Comparison of ENCODE assay signal across 18 cellular contexts in the genomic region with DNA sequence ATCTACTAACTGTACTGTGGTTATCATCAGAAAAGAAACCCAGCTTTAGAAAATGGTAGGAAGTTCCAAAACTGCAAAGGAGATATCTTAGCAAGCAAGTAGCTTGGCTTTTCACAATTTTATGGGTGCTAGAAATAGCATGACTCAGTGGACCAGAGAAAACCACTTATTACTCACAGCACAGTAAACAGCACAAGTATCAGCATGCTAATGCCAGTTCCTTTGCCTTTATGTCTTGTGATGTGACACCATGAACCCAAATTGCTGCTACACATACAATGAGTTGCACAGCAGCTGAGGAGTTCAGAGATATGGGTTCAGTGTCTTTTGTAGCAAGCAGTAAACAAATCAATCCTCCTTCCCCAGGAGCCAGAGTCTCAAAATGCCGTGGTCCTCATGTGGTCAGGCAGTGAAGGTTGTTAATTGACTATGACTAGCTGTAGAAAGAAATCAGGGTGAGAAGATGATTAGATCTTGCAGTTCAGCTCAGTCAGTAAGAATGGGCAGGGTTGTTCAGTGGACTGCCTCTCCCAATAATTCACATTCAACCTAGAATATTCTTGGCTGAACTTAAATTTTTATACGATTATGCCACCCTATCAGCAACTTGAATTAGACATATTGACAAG.
DNase-seq lines count a peak whose midpoint lies in the region; ATAC-seq lines count a peak whose summit lies in the region.
"Had no signal": no experiment of that assay in that cellular context is flagged by ENCODE, and none has a peak within 500 bp of the region (broad histone marks: within the 10 kb centered on the region; RNA-seq: fewer than 3 reads in every experiment).

No MANE protein-coding gene starts in this region.

- H3K27ac Mint-ChIP-seq in activated CD4-positive, alpha-beta T cell treated with anti-CD3 and anti-CD28 coated beads for 36 hours = no peak overlapping the region
- H3K27ac Mint-ChIP-seq: activated naive CD8-positive, alpha-beta T cell treated with anti-CD3 and anti-CD28 coated beads, Interleukin-2, amount 10 ng/mL, durations not matched to agents 7 days and 5 days had no signal

- no peak overlapping the region for H3K4me3 Mint-ChIP-seq in activated CD4-positive, alpha-beta T cell treated with anti-CD3 and anti-CD28 coated beads for 36 hours
- H3K4me3 Mint-ChIP-seq: activated naive CD8-positive, alpha-beta T cell treated with anti-CD3 and anti-CD28 coated beads, Interleukin-2, amount 10 ng/mL, durations not matched to agents 7 days and 5 days had no signal

- no peaks in the 10 kb centered on the region for H3K9me3 Mint-ChIP-seq in activated CD4-positive, alpha-beta T cell treated with anti-CD3 and anti-CD28 coated beads for 36 hours (ENCODE audit: low read depth)

- CTCF ChIA-PET in activated CD4-positive, alpha-beta T cell treated with anti-CD3 and anti-CD28 coated beads for 36 hours (lab: Charles Lee) = no interaction called here

- H3K36me3 Mint-ChIP-seq in activated CD4-positive, alpha-beta T cell treated with anti-CD3 and anti-CD28 coated beads for 36 hours (ENCODE audit: low read depth) = no peaks in the 10 kb centered on the region
- H3K36me3 Mint-ChIP-seq: activated naive CD8-positive, alpha-beta T cell treated with anti-CD3 and anti-CD28 coated beads, Interleukin-2, amount 10 ng/mL, durations not matched to agents 7 days and 5 days had no signal

- H3K27me3 Mint-ChIP-seq in activated CD4-positive, alpha-beta T cell treated with anti-CD3 and anti-CD28 coated beads for 36 hours = peaks cover 6% of the 10 kb centered on the region
- H3K27me3 Mint-ChIP-seq: activated naive CD8-positive, alpha-beta T cell treated with anti-CD3 and anti-CD28 coated beads, Interleukin-2, amount 10 ng/mL, durations not matched to agents 7 days and 5 days had no signal

- ATAC-seq in activated CD4-positive, alpha-beta T cell treated with anti-CD3 and anti-CD28 coated beads for 36 hours = peak; percentile 76
- ATAC-seq: A549 had no signal

- intact Hi-C loops in activated CD4-positive, alpha-beta T cell treated with anti-CD3 and anti-CD28 coated beads for 36 hours (cut with DNase I, micrococcal nuclease) = no loop called here

- no peaks in the 10 kb centered on the region for H3K4me1 Mint-ChIP-seq in activated CD4-positive, alpha-beta T cell treated with anti-CD3 and anti-CD28 coated beads for 36 hours
- H3K4me1 Mint-ChIP-seq: activated naive CD8-positive, alpha-beta T cell treated with anti-CD3 and anti-CD28 coated beads, Interleukin-2, amount 10 ng/mL, durations not matched to agents 7 days and 5 days had no signal

- no peak for DNase-seq in activated CD4-positive, alpha-beta T cell treated with anti-CD3 and anti-CD28 coated beads for 36 hours
- DNase-seq in activated CD4-positive, alpha-beta T cell treated with anti-CD3 and anti-CD28 coated beads, Interleukin-2, amount 50 U/mL, for 48 hours = no peak
- DNase-seq in NCI-H226 (peak; percentile 14), epithelial cell of prostate (ENCODE audit: low read depth, low spot score) (peak; percentile 94), renal cortical epithelial cell (ENCODE audit: low read depth) (peak; percentile 96), SHP77 treated with DMSO at 0.1 percent for 48 hours (lab: John Stamatoyannopoulos, UW) (no peak)
- DNase-seq in central memory CD4-positive, alpha-beta T cell = no peak
- no peak for DNase-seq in activated naive CD4-positive, alpha-beta T cell treated with anti-CD3 and anti-CD28 coated beads, Interleukin-2, amount 50 U/mL, for 16 hours
- DNase-seq: activated naive CD8-positive, alpha-beta T cell treated with anti-CD3 and anti-CD28 coated beads, Interleukin-2, amount 10 ng/mL, durations not matched to agents 7 days and 5 days; islet precursor cell; NCI-H1694 treated with DMSO at 0.1 percent for 48 hours; NCI-H345; SHP77; stimulated activated CD4-positive, alpha-beta T cell treated with anti-CD3 and anti-CD28 coated beads, Interleukin-12 subunit alpha, Interleukin-12 subunit beta, amount 100 ng/mL, for 4 hours had no signal

- H3K27ac ChIP-seq in epithelial cell of prostate = peak overlapping the region; percentile 83
- H3K27ac ChIP-seq: A549, C4-2B, cardiac muscle cell, thoracic aorta had no signal

- POLR2A ChIA-PET in activated CD4-positive, alpha-beta T cell treated with anti-CD3 and anti-CD28 coated beads for 36 hours (lab: Charles Lee) = no interaction called here

Comparison
In these comparisons a context has a peak if more than half of its experiments do, and no peak if none do; other contexts are left out.
1. DNase-seq: peak in NCI-H226 (single experiment), epithelial cell of prostate (single experiment) and renal cortical epithelial cell (single experiment); none in activated CD4-positive, alpha-beta T cell treated with anti-CD3 and anti-CD28 coated beads for 36 hours (single experiment), activated CD4-positive, alpha-beta T cell treated with anti-CD3 and anti-CD28 coated beads, Interleukin-2, amount 50 U/mL, for 48 hours (0 of 2), central memory CD4-positive, alpha-beta T cell (single experiment), SHP77 treated with DMSO at 0.1 percent for 48 hours (single experiment) and activated naive CD4-positive, alpha-beta T cell treated with anti-CD3 and anti-CD28 coated beads, Interleukin-2, amount 50 U/mL, for 16 hours (single experiment).